37 cellular contexts compared by ENCODE assay signal in the genomic region with DNA sequence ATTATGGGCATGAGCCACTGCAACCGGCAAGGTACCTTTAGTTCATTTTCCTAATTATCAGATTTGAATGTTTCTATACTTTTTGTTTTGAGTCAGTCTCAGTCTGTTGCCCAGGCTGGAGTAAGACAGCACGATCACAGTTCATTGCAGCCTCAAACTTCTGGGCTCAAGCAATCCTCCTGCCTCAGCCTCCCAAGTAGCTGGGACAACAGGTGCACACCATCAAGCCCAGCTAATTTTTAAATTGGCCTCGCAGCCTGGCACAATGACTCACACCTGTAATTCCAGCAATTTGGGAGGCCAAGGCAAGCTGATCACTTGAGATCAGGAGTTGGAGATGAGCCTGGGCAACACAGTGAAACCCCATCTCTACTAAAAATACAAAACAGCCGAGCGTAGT.
"Had no signal": no experiment of that assay in that cellular context is flagged by ENCODE, and none has a peak within 500 bp of the region (broad histone marks: within the 10 kb centered on the region; RNA-seq: fewer than 3 reads in every experiment).

No MANE protein-coding gene starts in this region.

- H3K27ac Mint-ChIP-seq: activated B cell treated with CpG ODN at 0.5 μM for 24 hours; activated CD4-positive, alpha-beta memory T cell treated with anti-CD3 and anti-CD28 coated beads for 36 hours; activated CD4-positive, alpha-beta T cell treated with anti-CD3 and anti-CD28 coated beads, Interleukin-2, amount 10 ng/mL, durations not matched to agents 24 days and 14 days; activated CD8-positive, alpha-beta T cell treated with anti-CD3 and anti-CD28 coated beads for 36 hours; activated naive CD4-positive, alpha-beta T cell treated with anti-CD3 and anti-CD28 coated beads for 36 hours; activated naive CD8-positive, alpha-beta T cell treated with anti-CD3 and anti-CD28 coated beads, Interleukin-2, amount 10 ng/mL, durations not matched to agents 7 days and 5 days; activated T-cell treated with anti-CD3 and anti-CD28 coated beads, Interleukin-2, amount 50 U/mL, for 72 hours; activated T-helper 1 cell treated with anti-CD3 and anti-CD28 coated beads, Interleukin-12 subunit alpha, Interleukin-12 subunit beta, Interleukin-2, Interleukin-4 antibody, amounts not matched to agents 30 ng/mL and 10 ng/mL and 1 ng/mL, durations not matched to agents 14 hours and 24 hours and 36 hours; activated T-helper 17 cell treated with anti-CD3 and anti-CD28 coated beads, Interleukin-2, amount 50 U/mL, for 72 hours; T-helper 1 cell treated with Interleukin-12 subunit alpha and Interleukin-12 subunit beta and Interleukin-4 antibody, amounts not matched to agents 30 μg/mL and 1 μg/mL, for 36 hours; T-helper 2 cell treated with Interferon-gamma antibody and Interleukin-4, amounts not matched to agents 5 μg/mL and 100 μg/mL, for 36 hours had no signal

- H3K9me3 Mint-ChIP-seq: activated B cell treated with CpG ODN at 0.5 μM for 24 hours; activated CD4-positive, alpha-beta memory T cell treated with anti-CD3 and anti-CD28 coated beads for 36 hours; activated CD4-positive, alpha-beta T cell treated with anti-CD3 and anti-CD28 coated beads, Interleukin-2, amount 10 ng/mL, durations not matched to agents 24 days and 14 days; activated CD8-positive, alpha-beta T cell treated with anti-CD3 and anti-CD28 coated beads for 36 hours; activated naive CD4-positive, alpha-beta T cell treated with anti-CD3 and anti-CD28 coated beads for 36 hours; activated naive CD4-positive, alpha-beta T cell treated with anti-CD3 and anti-CD28 coated beads, Interleukin-2, amount 50 U/mL, for 72 hours; activated naive CD8-positive, alpha-beta T cell treated with anti-CD3 and anti-CD28 coated beads, Interleukin-2, amount 10 ng/mL, durations not matched to agents 7 days and 5 days; activated T-cell treated with anti-CD3 and anti-CD28 coated beads, Interleukin-2, amount 50 U/mL, for 4 hours; activated T-cell treated with anti-CD3 and anti-CD28 coated beads, Interleukin-2, amount 50 U/mL, for 72 hours; activated T-helper 1 cell treated with anti-CD3 and anti-CD28 coated beads, Interleukin-12 subunit alpha, Interleukin-12 subunit beta, Interleukin-2, Interleukin-4 antibody, amounts not matched to agents 30 ng/mL and 10 ng/mL and 1 ng/mL, durations not matched to agents 14 hours and 24 hours and 36 hours; activated T-helper 17 cell treated with anti-CD3 and anti-CD28 coated beads, Interleukin-2, amount 50 U/mL, for 72 hours; T-helper 1 cell treated with Interleukin-12 subunit alpha and Interleukin-12 subunit beta and Interleukin-4 antibody, amounts not matched to agents 30 μg/mL and 1 μg/mL, for 36 hours; T-helper 2 cell treated with Interferon-gamma antibody and Interleukin-4, amounts not matched to agents 5 μg/mL and 100 μg/mL, for 36 hours had no signal

- H3K27ac ChIP-seq: adrenal gland, body of pancreas, brain microvascular endothelial cell, breast epithelium, VCaP had no signal

- H3K4me1 ChIP-seq: breast epithelium had no signal

- H3K4me3 ChIP-seq: adrenal gland, body of pancreas, breast epithelium had no signal

- H3K27me3 Mint-ChIP-seq: activated B cell treated with CpG ODN at 0.5 μM for 24 hours; activated CD4-positive, alpha-beta memory T cell treated with anti-CD3 and anti-CD28 coated beads for 36 hours; activated CD4-positive, alpha-beta T cell treated with anti-CD3 and anti-CD28 coated beads, Interleukin-2, amount 10 ng/mL, durations not matched to agents 24 days and 14 days; activated CD8-positive, alpha-beta T cell treated with anti-CD3 and anti-CD28 coated beads for 36 hours; activated naive CD8-positive, alpha-beta T cell treated with anti-CD3 and anti-CD28 coated beads, Interleukin-2, amount 10 ng/mL, durations not matched to agents 7 days and 5 days; activated T-helper 17 cell treated with anti-CD3 and anti-CD28 coated beads, Interleukin-2, amount 50 U/mL, for 72 hours had no signal

- H3K4me3 Mint-ChIP-seq: activated B cell treated with CpG ODN at 0.5 μM for 24 hours; activated CD4-positive, alpha-beta memory T cell treated with anti-CD3 and anti-CD28 coated beads for 36 hours; activated CD4-positive, alpha-beta T cell treated with anti-CD3 and anti-CD28 coated beads, Interleukin-2, amount 10 ng/mL, durations not matched to agents 24 days and 14 days; activated CD8-positive, alpha-beta T cell treated with anti-CD3 and anti-CD28 coated beads for 36 hours; activated naive CD4-positive, alpha-beta T cell treated with anti-CD3 and anti-CD28 coated beads for 36 hours; activated naive CD8-positive, alpha-beta T cell treated with anti-CD3 and anti-CD28 coated beads, Interleukin-2, amount 10 ng/mL, durations not matched to agents 7 days and 5 days; activated T-cell treated with anti-CD3 and anti-CD28 coated beads, Interleukin-2, amount 50 U/mL, for 4 hours; activated T-cell treated with anti-CD3 and anti-CD28 coated beads, Interleukin-2, amount 50 U/mL, for 72 hours; activated T-helper 1 cell treated with anti-CD3 and anti-CD28 coated beads, Interleukin-12 subunit alpha, Interleukin-12 subunit beta, Interleukin-2, Interleukin-4 antibody, amounts not matched to agents 30 ng/mL and 10 ng/mL and 1 ng/mL, durations not matched to agents 14 hours and 24 hours and 36 hours; activated T-helper 17 cell treated with anti-CD3 and anti-CD28 coated beads, Interleukin-2, amount 50 U/mL, for 72 hours; T-helper 1 cell treated with Interleukin-12 subunit alpha and Interleukin-12 subunit beta and Interleukin-4 antibody, amounts not matched to agents 30 μg/mL and 1 μg/mL, for 36 hours; T-helper 2 cell treated with Interferon-gamma antibody and Interleukin-4, amounts not matched to agents 5 μg/mL and 100 μg/mL, for 36 hours had no signal

- H3K9me3 ChIP-seq: adrenal gland, body of pancreas, breast epithelium had no signal

- H3K27me3 ChIP-seq: adrenal gland, body of pancreas, brain microvascular endothelial cell, breast epithelium had no signal

- FAIRE-seq: astrocyte, TTC549 had no signal

- H3K36me3 ChIP-seq: breast epithelium had no signal

- DNase-seq: activated B cell treated with CpG ODN at 0.5 μM for 24 hours; activated CD4-positive, alpha-beta memory T cell treated with anti-CD3 and anti-CD28 coated beads for 36 hours; activated CD4-positive, alpha-beta T cell treated with anti-CD3 and anti-CD28 coated beads for 4 hours; activated CD4-positive, alpha-beta T cell treated with anti-CD3 and anti-CD28 coated beads, Interleukin-2, amount 10 ng/mL, durations not matched to agents 24 days and 14 days; activated CD4-positive, alpha-beta T cell treated with anti-CD3 and anti-CD28 coated beads, Interleukin-2, amount 50 U/mL, for 1 hour; activated CD4-positive, alpha-beta T cell treated with anti-CD3 and anti-CD28 coated beads, Interleukin-2, amount 50 U/mL, for 4 hours; activated CD4-positive, CD25-positive, alpha-beta regulatory T cell treated with anti-CD3 and anti-CD28 coated beads, Interleukin-2, amount 50 U/mL, for 72 hours; activated CD8-positive, alpha-beta memory T cell treated with anti-CD3 and anti-CD28 coated beads, Interleukin-2, amount 50 U/mL, for 4 hours; activated CD8-positive, alpha-beta T cell treated with anti-CD3 and anti-CD28 coated beads for 36 hours; activated effector memory CD4-positive, alpha-beta T cell treated with anti-CD3 and anti-CD28 coated beads, Interleukin-2, amount 50 U/mL, for 16 hours; activated gamma-delta T cell treated with Interleukin-2 at 50 U/mL for 16 hours; activated naive CD4-positive, alpha-beta T cell; activated naive CD4-positive, alpha-beta T cell treated with anti-CD3 and anti-CD28 coated beads for 36 hours; activated naive CD4-positive, alpha-beta T cell treated with anti-CD3 and anti-CD28 coated beads, Interleukin-2, amount 50 U/mL, for 16 hours; activated naive CD8-positive, alpha-beta T cell treated with anti-CD3 and anti-CD28 coated beads, Interleukin-2, amount 10 ng/mL, durations not matched to agents 7 days and 5 days; activated T-cell treated with anti-CD3 and anti-CD28 coated beads for 4 hours; activated T-cell treated with anti-CD3 and anti-CD28 coated beads, Interleukin-2, amount 50 U/mL, for 1 hour; activated T-cell treated with anti-CD3 and anti-CD28 coated beads, Interleukin-2, amount 50 U/mL, for 4 hours; activated T-cell treated with anti-CD3 and anti-CD28 coated beads, Interleukin-2, amount 50 U/mL, for 72 hours; adrenal gland; amniotic stem cell; aorta; body of pancreas; brain microvascular endothelial cell; central memory CD4-positive, alpha-beta T cell; T-helper 1 cell; T-helper 2 cell; T-helper 9 cell had no signal

- ATAC-seq: activated CD8-positive, alpha-beta T cell treated with anti-CD3 and anti-CD28 coated beads for 36 hours; activated naive CD4-positive, alpha-beta T cell treated with anti-CD3 and anti-CD28 coated beads, Interleukin-2, amount 50 U/mL, for 72 hours; activated T-cell treated with anti-CD3 and anti-CD28 coated beads, Interleukin-2, amount 50 U/mL, for 4 hours; activated T-cell treated with anti-CD3 and anti-CD28 coated beads, Interleukin-2, amount 50 U/mL, for 72 hours; activated T-helper 17 cell treated with anti-CD3 and anti-CD28 coated beads, Interleukin-2, amount 50 U/mL, for 72 hours; body of pancreas had no signal
